ENCODE assay signal across 1 cellular context in the genomic region with DNA sequence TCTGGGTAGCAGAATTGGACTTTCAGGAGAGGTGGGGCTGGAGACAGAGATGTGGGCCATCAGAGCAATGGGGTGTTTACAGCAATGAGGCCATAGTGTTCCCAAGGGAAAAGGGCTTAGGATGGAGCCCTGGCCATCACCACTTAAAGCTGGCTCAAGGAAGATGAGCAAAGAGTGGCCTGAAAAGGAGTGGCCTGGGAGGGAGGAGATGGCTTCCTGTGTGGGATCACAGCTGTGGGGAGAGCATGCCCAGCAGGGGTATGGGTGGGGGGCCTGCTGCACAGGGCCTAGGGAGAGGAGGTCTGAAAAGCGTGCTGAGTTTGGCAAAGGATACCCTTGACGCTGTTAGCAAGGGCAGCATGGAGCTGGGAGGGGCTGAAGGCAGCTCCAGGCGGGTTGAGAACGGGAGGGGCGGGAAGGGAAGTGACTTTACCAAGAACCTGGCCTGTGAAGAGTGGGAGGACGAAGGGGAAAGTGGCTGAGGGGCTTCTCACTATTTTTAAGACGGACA.
TF ChIP-seq lines count a peak whose summit lies in the region.

No MANE protein-coding gene starts in this region.

TF ChIP-seq in IMR-90, 13 proteins besides CTCF, POLR2A, EP300 and RAD21:
- no peak for TF ChIP-seq CEBPB (IDR thresholded peaks at IDR 0.05; ENCODE audit: low read depth, low read length)
- no peak for TF ChIP-seq FOS (IDR thresholded peaks at IDR 0.05; ENCODE audit: low read depth, low read length)
- no peak for TF ChIP-seq RCOR1 (IDR thresholded peaks at IDR 0.05; ENCODE audit: insufficient replicate concordance, low read length)
- TF ChIP-seq SMC3 (IDR thresholded peaks at IDR 0.05; ENCODE audit: low read depth, low read length) = no peak
- TF ChIP-seq MAZ (IDR thresholded peaks at IDR 0.05; ENCODE audit: borderline replicate concordance, low read depth, low read length) = no peak
- no peak for TF ChIP-seq MXI1 (IDR thresholded peaks at IDR 0.05; ENCODE audit: borderline replicate concordance, low read depth, low read length)
- TF ChIP-seq BHLHE40 (IDR thresholded peaks at IDR 0.05; ENCODE audit: low read depth, low read length) = no peak
- no peak for TF ChIP-seq ELK1 (IDR thresholded peaks at IDR 0.05; ENCODE audit: borderline replicate concordance, low read depth, low read length)
- TF ChIP-seq CHD1 (IDR thresholded peaks at IDR 0.05; ENCODE audit: low read depth, low read length) = no peak
- TF ChIP-seq MAFK (IDR thresholded peaks at IDR 0.05; ENCODE audit: low read depth, low read length) = no peak
- TF ChIP-seq NFE2L2 (IDR thresholded peaks at IDR 0.05; ENCODE audit: low read depth, low read length) = no peak
- no peak for TF ChIP-seq RFX5 (IDR thresholded peaks at IDR 0.05; ENCODE audit: low read depth, low read length)
- TF ChIP-seq, protein P1, sequence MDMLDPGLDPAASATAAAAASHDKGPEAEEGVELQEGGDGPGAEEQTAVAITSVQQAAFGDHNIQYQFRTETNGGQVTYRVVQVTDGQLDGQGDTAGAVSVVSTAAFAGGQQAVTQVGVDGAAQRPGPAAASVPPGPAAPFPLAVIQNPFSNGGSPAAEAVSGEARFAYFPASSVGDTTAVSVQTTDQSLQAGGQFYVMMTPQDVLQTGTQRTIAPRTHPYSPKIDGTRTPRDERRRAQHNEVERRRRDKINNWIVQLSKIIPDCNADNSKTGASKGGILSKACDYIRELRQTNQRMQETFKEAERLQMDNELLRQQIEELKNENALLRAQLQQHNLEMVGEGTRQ (IDR thresholded peaks at IDR 0.05; ENCODE audit: low read depth, low read length) = no peak
